ENCODE assay signal across 8 cellular contexts in the genomic region with DNA sequence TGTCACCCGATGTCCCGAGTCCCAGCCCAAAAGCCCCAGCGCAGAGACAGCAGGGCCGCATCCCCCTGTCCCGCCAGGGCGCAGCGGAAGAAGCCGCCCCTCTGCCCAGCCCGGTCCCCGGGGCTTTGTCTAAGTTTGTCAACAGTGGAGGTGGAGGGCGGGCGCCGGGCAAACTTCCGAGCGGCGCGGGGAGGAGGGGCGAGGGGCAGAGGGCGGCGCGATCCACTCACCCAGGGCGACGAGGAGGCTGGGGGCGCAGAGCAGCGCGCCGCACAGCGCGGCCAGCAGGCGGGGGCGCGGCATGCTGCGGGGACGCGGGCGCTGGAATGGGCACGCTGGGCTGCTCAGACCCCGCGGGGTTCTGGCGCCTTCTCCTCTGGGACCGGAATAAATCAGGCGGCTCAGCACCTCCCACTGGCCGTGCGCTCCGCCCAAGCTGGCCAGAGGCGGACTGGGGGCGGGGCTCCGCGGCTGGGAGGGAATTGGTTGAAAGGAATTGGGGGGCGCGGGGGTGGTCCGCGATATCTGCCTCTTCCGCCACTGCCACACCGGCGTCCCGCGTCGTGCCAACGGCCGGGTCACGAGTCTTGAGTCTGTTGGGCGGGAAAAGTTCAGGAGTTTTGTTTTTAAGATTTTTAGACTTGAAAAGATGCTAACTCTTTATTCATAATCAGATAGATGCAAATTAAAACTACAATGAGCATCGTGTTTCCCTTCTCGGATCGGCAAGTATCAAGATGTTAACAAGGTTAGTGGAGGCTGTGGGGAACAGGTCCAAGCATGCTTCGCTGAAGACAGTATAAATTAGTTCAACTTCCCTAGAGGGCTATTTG. TPM values are rescaled to one million over a fixed set of nuclear protein-coding genes. Genes with fewer than 3 reads are reported as not detected.
DNase-seq lines count a peak whose midpoint lies in the region; TF ChIP-seq lines count a peak whose summit lies in the region.

A gene with protein sequence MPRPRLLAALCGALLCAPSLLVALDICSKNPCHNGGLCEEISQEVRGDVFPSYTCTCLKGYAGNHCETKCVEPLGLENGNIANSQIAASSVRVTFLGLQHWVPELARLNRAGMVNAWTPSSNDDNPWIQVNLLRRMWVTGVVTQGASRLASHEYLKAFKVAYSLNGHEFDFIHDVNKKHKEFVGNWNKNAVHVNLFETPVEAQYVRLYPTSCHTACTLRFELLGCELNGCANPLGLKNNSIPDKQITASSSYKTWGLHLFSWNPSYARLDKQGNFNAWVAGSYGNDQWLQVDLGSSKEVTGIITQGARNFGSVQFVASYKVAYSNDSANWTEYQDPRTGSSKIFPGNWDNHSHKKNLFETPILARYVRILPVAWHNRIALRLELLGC (minus strand): TSS at position 363 of the 833 bp plus-strand sequence. CDS start 60 bp downstream, at position 303.

- H3K4me3 ChIP-seq in WERI-Rb-1 (ENCODE audit: low read depth, low read length) (peak within 1 kb of the TSS; percentile 85), skin epidermis (peak within 1 kb of the TSS; percentile 51 to 87 (median 72))

- in situ Hi-C loops in T47D (cut with HindIII; ENCODE audit: low pct_unique_long_range_greater_than_20kb, low sequenced_read_pairs): no loop called here

- peak; percentile 18; the same call in 1 of the 2 replicates for TF ChIP-seq CTCF in WERI-Rb-1 (IDR thresholded peaks at IDR 0.05; ENCODE audit: low read depth, low read length)

- DNase-seq in GM03348 (ENCODE audit: low spot score) (peak; percentile 88), GOT3 (lab: John Stamatoyannopoulos, UW) (peak; percentile 47), M059J (ENCODE audit: low read depth) (peak; percentile 68), WERI-Rb-1 (peak; percentile 87), T47D (ENCODE audit: low read depth in 1 of 2, low spot score in 1 of 2) (peak; percentile 62 to 78), iPS-NIHi11 (ENCODE audit: low spot score) (peak; percentile 91), DMS53 treated with DMSO at 0.1 percent for 48 hours (lab: John Stamatoyannopoulos, UW; ENCODE audit: unreplicated experiment) (no peak)

- H3K36me3 ChIP-seq in WERI-Rb-1: peaks cover 22% of the 10 kb centered on the region

- H3K27ac ChIP-seq in WERI-Rb-1 (peak within 1 kb of the TSS; percentile 70), skin epidermis (peak within 1 kb of the TSS; percentile 27 to 91 (median 81))

- H3K27me3 ChIP-seq in WERI-Rb-1 (ENCODE audit: insufficient read depth, low read depth, severe bottlenecking): no peaks in the 10 kb centered on the region

- no peaks in the 10 kb centered on the region for H3K9me3 ChIP-seq in WERI-Rb-1 (ENCODE audit: severe bottlenecking)

RNA-seq across cellular contexts. Expression of the gene that starts here (rescaled TPM):
- 83.4 and 99.0 TPM in 2 replicates for total RNA-seq in M059J (2014; rRNA removed; shearing (Covaris generic))
